15 cellular contexts compared by ENCODE assay signal in genomic region chr7:5638994-5639393, GRCh38. TPM values are rescaled to one million over a fixed set of nuclear protein-coding genes. Genes with fewer than 3 reads are reported as not detected.
DNase-seq lines count a peak whose midpoint lies in the region; ATAC-seq and TF ChIP-seq lines count a peak whose summit lies in the region.
"Had no signal": no experiment of that assay in that cellular context is flagged by ENCODE, and none has a peak within 500 bp of the region (broad histone marks: within the 10 kb centered on the region; RNA-seq: fewer than 3 reads in every experiment).

No MANE protein-coding gene starts in this region.

- H3K27me3 Mint-ChIP-seq in H9 (ENCODE audit: low read depth) (peaks cover 1% of the 10 kb centered on the region; the same call in 1 of the 2 replicates), WTC11 (ENCODE audit: low read depth) (no peaks in the 10 kb centered on the region)
- H3K27me3 Mint-ChIP-seq: naive B cell had no signal

- H3K4ac ChIP-seq in H9 (ENCODE audit: low read depth, low read length), result no peak overlapping the region

- ATAC-seq in WTC11 (no peak), HG02759 (IDR thresholded peaks at IDR 0.05; ENCODE audit: unreplicated experiment) (no peak)
- ATAC-seq: left lung had no signal

- no peak overlapping the region for H4K91ac ChIP-seq in H9 (ENCODE audit: insufficient read length, low read depth, low read length)

- no peak overlapping the region for H4K8ac ChIP-seq in H9 (replicated peaks; ENCODE audit: insufficient read length, low read depth, low read length)

- no peak overlapping the region for H3K4me2 ChIP-seq in H9 (ENCODE audit: insufficient read depth, insufficient read length, low read length)

- H3K9me3 Mint-ChIP-seq in H9 (no peaks in the 10 kb centered on the region), WTC11 (no peaks in the 10 kb centered on the region)
- H3K9me3 Mint-ChIP-seq: naive B cell had no signal

- peaks cover 13% of the 10 kb centered on the region; the same call in 1 of the 2 replicates for H3K4me1 ChIP-seq in H9 (ENCODE audit: insufficient read depth, low read length)

- no peak overlapping the region for H2BK5ac ChIP-seq in H9 (ENCODE audit: insufficient read length, low read length)

- no peak overlapping the region for H2BK12ac ChIP-seq in H9 (ENCODE audit: insufficient read length, low read depth, low read length)

- H3K23ac ChIP-seq in H9 (ENCODE audit: insufficient read length, low read depth, low read length), result no peak overlapping the region

- H4K20me1 ChIP-seq in H9 (ENCODE audit: control insufficient read depth, insufficient read depth, insufficient read length), result no peaks in the 10 kb centered on the region

- no peak for TF ChIP-seq CTCF in H9 (conservative IDR thresholded peaks at IDR 0.05)
- no peak for TF ChIP-seq CTCF in WTC11 (IDR thresholded peaks at IDR 0.05)
- no peak for TF ChIP-seq CTCF in fibroblast of villous mesenchyme (IDR thresholded peaks at IDR 0.05; ENCODE audit: insufficient read depth, low read depth, low read length)

- DNase-seq in H9 (no peak), WTC11 (ENCODE audit: low spot score) (no peak), fibroblast of villous mesenchyme (ENCODE audit: low read depth) (peak; percentile 40), posterior vena cava (ENCODE audit: low spot score) (peak; percentile 14), NCI-H524 treated with DMSO at 0.1 percent for 48 hours (lab: John Stamatoyannopoulos, UW) (no peak)
- DNase-seq in stimulated activated CD4-positive, alpha-beta T cell treated with anti-CD3 and anti-CD28 coated beads, Interleukin-1b, Interleukin-23, amount 100 ng/mL, for 48 hours, result no peak
- DNase-seq: activated gamma-delta T cell, C1 segment of cervical spinal cord, DMS53, left lung, MV-4-11, naive B cell, NCI-H748 treated with DMSO at 0.1 percent for 48 hours, Peyer's patch had no signal

- no peaks in the 10 kb centered on the region for H3K79me2 ChIP-seq in H9 (ENCODE audit: insufficient read depth, low read length)

- H3K18ac ChIP-seq in H9 (ENCODE audit: insufficient read length, low read depth, low read length), result no peak overlapping the region

- no peak overlapping the region for H2AK5ac ChIP-seq in H9 (ENCODE audit: insufficient read length, low read length)

- H3K27me3 ChIP-seq in H9 (ENCODE audit: insufficient read depth, low read length), result no peaks in the 10 kb centered on the region
- H3K27me3 ChIP-seq: left lung, Peyer's patch had no signal

- H3K79me1 ChIP-seq in H9 (ENCODE audit: insufficient read depth, low read depth, low read length, poor library complexity, severe bottlenecking), result no peaks in the 10 kb centered on the region

- POLR2A ChIA-PET in WTC11 (lab: Charles Lee), result interaction anchor here (0.6 kb wide), 1 partner anchor 57 kb away, joined by 5 read pairs; no protein-coding TSS in a partner anchor

- H3K56ac ChIP-seq in H9 (ENCODE audit: insufficient read length, low read depth, low read length), result no peak overlapping the region

- CTCF ChIA-PET in WTC11 (lab: Charles Lee), result interaction anchor here (1.0 to 1.5 kb wide), 4 partner anchors 13 to 145 kb away, joined by 3 to 9 read pairs (median 3); no protein-coding TSS in a partner anchor

- intact Hi-C loops in posterior vena cava (cut with DNase I), result no loop called here

- H3K36me3 Mint-ChIP-seq in H9 (ENCODE audit: insufficient read depth in 1 of 3, low read depth in 3 of 3) (peaks cover 13 to 33% (median 33%) of the 10 kb centered on the region in 3 experiments; a peak in 6 of 7 replicates), WTC11 (peaks cover 13% of the 10 kb centered on the region)

- no peak overlapping the region for H3K14ac ChIP-seq in H9 (ENCODE audit: insufficient read depth, low read length)

- H3K4me3 Mint-ChIP-seq in H9 (no peak overlapping the region), WTC11 (no peak overlapping the region)
- H3K4me3 Mint-ChIP-seq: naive B cell had no signal

- H3K23me2 ChIP-seq in H9 (ENCODE audit: insufficient read length, low read depth, low read length, poor library complexity, severe bottlenecking), result no peaks in the 10 kb centered on the region

- H3K9ac ChIP-seq in H9 (ENCODE audit: extremely low read depth, insufficient read length, low read length), result no peak overlapping the region

- H2BK20ac ChIP-seq in H9 (ENCODE audit: low read depth, low read length, poor library complexity, severe bottlenecking), result no peak overlapping the region

- H2BK120ac ChIP-seq in H9 (ENCODE audit: low read depth, low read length, poor library complexity, severe bottlenecking), result no peak overlapping the region

- no peak overlapping the region for H2AFZ ChIP-seq in H9 (ENCODE audit: low read length)

- H3T11ph ChIP-seq in H9 (ENCODE audit: low read length), result no peak overlapping the region

- no CpG with 5 or more reads among the region's 1 CpG for WGBS in H9 (ENCODE audit: extremely low coverage, insufficient read length, low lambda C conversion rate)

- no peak overlapping the region for H4K5ac ChIP-seq in H9 (ENCODE audit: insufficient read length, low read depth, low read length)

- H2BK15ac ChIP-seq in H9 (ENCODE audit: low read depth, low read length), result no peak overlapping the region

- H3K27ac Mint-ChIP-seq in H9 (peak overlapping the region; percentile 13 to 77 (median 73); a peak in 4 of 7 replicates), WTC11 (peak overlapping the region; percentile 8; the same call in 1 of the 2 replicates)

- H3K9me3 ChIP-seq in H9 (ENCODE audit: control insufficient read depth, low read depth, low read length), result no peaks in the 10 kb centered on the region
- H3K9me3 ChIP-seq: left lung, Peyer's patch had no signal

- H3K4me3 ChIP-seq in fibroblast of villous mesenchyme (ENCODE audit: low read depth, low read length), result no peak overlapping the region
- H3K4me3 ChIP-seq: left lung, Peyer's patch had no signal

- H3K4me1 Mint-ChIP-seq in H9 (peaks cover 37 to 51% of the 10 kb centered on the region in 2 experiments), WTC11 (peaks cover 55% of the 10 kb centered on the region)

- H3K27ac ChIP-seq in H9 (ENCODE audit: insufficient read length, low read depth, low read length), result no peak overlapping the region
- H3K27ac ChIP-seq: left lung, Peyer's patch had no signal

TF ChIP-seq in WTC11, 78 proteins besides CTCF, POLR2A, EP300 and RAD21 (continues in another document):
- no peak for TF ChIP-seq NFE2L1 (CRISPR knock-in tag; IDR thresholded peaks at IDR 0.05)
- no peak for TF ChIP-seq ZNF671 (CRISPR knock-in tag; IDR thresholded peaks at IDR 0.05)
- TF ChIP-seq NR1H2 (CRISPR knock-in tag; IDR thresholded peaks at IDR 0.05), result no peak
- no peak for TF ChIP-seq ZNF281 (CRISPR knock-in tag; IDR thresholded peaks at IDR 0.05)
- no peak for TF ChIP-seq FOXP1 (CRISPR knock-in tag; IDR thresholded peaks at IDR 0.05; ENCODE audit: borderline replicate concordance)
- no peak for TF ChIP-seq GABPB1 (CRISPR knock-in tag; IDR thresholded peaks at IDR 0.05)
- no peak for TF ChIP-seq FOXK1 (CRISPR knock-in tag; IDR thresholded peaks at IDR 0.05)
- no peak for TF ChIP-seq JAZF1 (CRISPR knock-in tag; IDR thresholded peaks at IDR 0.05)
- no peak for TF ChIP-seq ELF4 (CRISPR knock-in tag; IDR thresholded peaks at IDR 0.05; ENCODE audit: low read depth)
- TF ChIP-seq USF2 (CRISPR knock-in tag; IDR thresholded peaks at IDR 0.05), result no peak

RNA-seq across cellular contexts. Expression of gene FSCN1, which starts 46.4 kb away (rescaled TPM):
- total RNA-seq in H9 (2021) (293 and 302 TPM in 2 replicates), WTC11 (2021) (459 to 481 TPM (median 480 TPM) in 3 replicates), fibroblast of villous mesenchyme (256 and 312 TPM in 2 replicates), posterior vena cava (10 to 100 TPM; 40.4 to 63.0 TPM)

Comparison
In these comparisons a context has a peak if more than half of its experiments do, and no peak if none do; other contexts are left out.
1. DNase-seq: peak in fibroblast of villous mesenchyme (single experiment) and posterior vena cava (single experiment); none in H9 (single experiment), WTC11 (single experiment), NCI-H524 treated with DMSO at 0.1 percent for 48 hours (single experiment) and stimulated activated CD4-positive, alpha-beta T cell treated with anti-CD3 and anti-CD28 coated beads, Interleukin-1b, Interleukin-23, amount 100 ng/mL, for 48 hours (single experiment).